Comparison of ENCODE assay signal across 8 cellular contexts in genomic region chr12:13100610-13100881, GRCh38. TPM values are rescaled to one million over a fixed set of nuclear protein-coding genes. Genes with fewer than 3 reads are reported as not detected.
DNase-seq lines count a peak whose midpoint lies in the region; ATAC-seq and TF ChIP-seq lines count a peak whose summit lies in the region.

No MANE protein-coding gene starts in this region.

- peaks cover 31% of the 10 kb centered on the region for H3K4me1 Mint-ChIP-seq in T-helper 2 cell treated with Interferon-gamma antibody and Interleukin-4, amounts not matched to agents 5 μg/mL and 100 μg/mL, for 36 hours (ENCODE audit: low read depth)
- peaks cover 48% of the 10 kb centered on the region for H3K4me1 Mint-ChIP-seq in activated naive CD8-positive, alpha-beta T cell (ENCODE audit: low read depth)

- peak overlapping the region; percentile 90 for H3K27ac ChIP-seq in temporal lobe (ENCODE audit: low read depth, low read length)

- ATAC-seq in GM18517 (IDR thresholded peaks at IDR 0.05; ENCODE audit: unreplicated experiment): no peak

- peak overlapping the region; percentile 45 for H3K4me3 ChIP-seq in kidney epithelial cell (ENCODE audit: low read depth, low read length)

- no peak for TF ChIP-seq CTCF in kidney epithelial cell (IDR thresholded peaks at IDR 0.05; ENCODE audit: insufficient read depth, low read length, poor library complexity, severe bottlenecking)

- H3K36me3 Mint-ChIP-seq in T-helper 2 cell treated with Interferon-gamma antibody and Interleukin-4, amounts not matched to agents 5 μg/mL and 100 μg/mL, for 36 hours (ENCODE audit: low read depth): no peaks in the 10 kb centered on the region
- H3K36me3 Mint-ChIP-seq in activated naive CD8-positive, alpha-beta T cell: no peaks in the 10 kb centered on the region

- H3K27ac Mint-ChIP-seq in T-helper 2 cell treated with Interferon-gamma antibody and Interleukin-4, amounts not matched to agents 5 μg/mL and 100 μg/mL, for 36 hours: peak overlapping the region; percentile 76
- H3K27ac Mint-ChIP-seq in activated naive CD8-positive, alpha-beta T cell: peak overlapping the region; percentile 85

- no peaks in the 10 kb centered on the region for H3K9me3 Mint-ChIP-seq in T-helper 2 cell treated with Interferon-gamma antibody and Interleukin-4, amounts not matched to agents 5 μg/mL and 100 μg/mL, for 36 hours
- H3K9me3 Mint-ChIP-seq in activated naive CD8-positive, alpha-beta T cell (ENCODE audit: low read depth): no peaks in the 10 kb centered on the region

- peak overlapping the region; percentile 76 for H3K4me3 Mint-ChIP-seq in T-helper 2 cell treated with Interferon-gamma antibody and Interleukin-4, amounts not matched to agents 5 μg/mL and 100 μg/mL, for 36 hours
- H3K4me3 Mint-ChIP-seq in activated naive CD8-positive, alpha-beta T cell: peak overlapping the region; percentile 82

- H3K36me3 ChIP-seq in kidney epithelial cell (ENCODE audit: control insufficient read depth, insufficient read depth, low read length): no peaks in the 10 kb centered on the region

- H3K27me3 ChIP-seq in kidney epithelial cell (ENCODE audit: control insufficient read depth, insufficient read depth, low read length): no peaks in the 10 kb centered on the region

- H3K27me3 Mint-ChIP-seq in T-helper 2 cell treated with Interferon-gamma antibody and Interleukin-4, amounts not matched to agents 5 μg/mL and 100 μg/mL, for 36 hours (ENCODE audit: low read depth): peaks cover 2% of the 10 kb centered on the region
- no peaks in the 10 kb centered on the region for H3K27me3 Mint-ChIP-seq in activated naive CD8-positive, alpha-beta T cell

- no peak for DNase-seq in T-helper 2 cell treated with Interferon-gamma antibody and Interleukin-4, amounts not matched to agents 5 μg/mL and 100 μg/mL, for 36 hours (ENCODE audit: low spot score)
- DNase-seq in T-helper 2 cell: no peak
- no peak for DNase-seq in kidney epithelial cell (ENCODE audit: low read depth)
- DNase-seq in stimulated activated CD4-positive, alpha-beta T cell treated with anti-CD3 and anti-CD28 coated beads, Interleukin-2, amount 100 ng/mL, for 48 hours: no peak
- DNase-seq in HUDEP-2 (lab: John Stamatoyannopoulos, UW; ENCODE audit: unreplicated experiment in 76 of 76): no peak

RNA-seq across cellular contexts. Expression of gene GSG1, which starts 2.9 kb away (rescaled TPM):
- not detected in 2 replicates for total RNA-seq in kidney epithelial cell
- total RNA-seq in temporal lobe: not detected

RNA-seq across cellular contexts. Expression of gene FAM234B, which starts 56.4 kb away (rescaled TPM):
- total RNA-seq in kidney epithelial cell (4.8 and 5.0 TPM in 2 replicates), temporal lobe (51.9 TPM)
